Comparison of ENCODE assay signal across 1 cellular context in the genomic region with DNA sequence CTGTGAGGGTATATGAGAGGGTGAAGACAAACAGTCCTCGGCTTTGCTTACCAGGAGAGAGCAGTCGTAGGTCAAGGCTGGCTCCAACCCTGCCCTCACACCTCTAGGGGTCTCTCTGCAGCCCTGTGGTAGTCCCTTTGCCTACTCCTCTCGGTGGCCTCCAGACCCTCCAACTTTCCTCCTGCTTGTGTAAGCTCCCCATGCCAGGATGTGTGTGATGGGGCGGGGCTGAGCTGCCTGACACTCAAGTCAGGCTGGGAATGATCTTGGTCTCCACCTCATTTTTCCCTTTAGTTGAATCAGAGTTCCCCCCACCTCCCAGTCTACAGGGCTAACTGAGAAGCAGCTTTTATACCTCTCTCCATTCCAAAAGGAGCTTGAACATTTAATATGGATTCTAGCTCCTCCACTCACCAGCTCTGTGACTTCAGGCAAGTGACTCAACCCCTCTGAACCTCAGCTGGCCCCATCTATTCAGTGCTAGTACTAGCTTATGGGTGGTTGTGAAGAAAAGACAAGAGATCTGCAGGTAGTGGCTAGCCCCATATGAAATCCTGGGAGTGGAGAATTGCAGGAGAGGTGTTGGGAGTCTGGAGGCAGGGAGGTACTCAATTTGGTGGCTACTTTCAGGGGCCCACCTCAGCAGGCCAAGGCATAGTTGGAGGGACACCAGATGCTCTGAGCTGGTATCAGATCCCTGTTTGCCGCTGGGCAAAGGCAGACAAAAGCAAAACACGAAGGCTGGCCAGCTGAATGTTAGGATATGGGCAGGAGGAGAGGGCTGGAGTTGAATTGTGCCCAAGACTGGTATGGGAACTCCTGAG.
TF ChIP-seq lines count a peak whose summit lies in the region.

No MANE protein-coding gene starts in this region.

TF ChIP-seq in PFSK-1, 5 proteins besides CTCF, POLR2A, EP300 and RAD21 (continued from another document):
- TF ChIP-seq, protein P1, sequence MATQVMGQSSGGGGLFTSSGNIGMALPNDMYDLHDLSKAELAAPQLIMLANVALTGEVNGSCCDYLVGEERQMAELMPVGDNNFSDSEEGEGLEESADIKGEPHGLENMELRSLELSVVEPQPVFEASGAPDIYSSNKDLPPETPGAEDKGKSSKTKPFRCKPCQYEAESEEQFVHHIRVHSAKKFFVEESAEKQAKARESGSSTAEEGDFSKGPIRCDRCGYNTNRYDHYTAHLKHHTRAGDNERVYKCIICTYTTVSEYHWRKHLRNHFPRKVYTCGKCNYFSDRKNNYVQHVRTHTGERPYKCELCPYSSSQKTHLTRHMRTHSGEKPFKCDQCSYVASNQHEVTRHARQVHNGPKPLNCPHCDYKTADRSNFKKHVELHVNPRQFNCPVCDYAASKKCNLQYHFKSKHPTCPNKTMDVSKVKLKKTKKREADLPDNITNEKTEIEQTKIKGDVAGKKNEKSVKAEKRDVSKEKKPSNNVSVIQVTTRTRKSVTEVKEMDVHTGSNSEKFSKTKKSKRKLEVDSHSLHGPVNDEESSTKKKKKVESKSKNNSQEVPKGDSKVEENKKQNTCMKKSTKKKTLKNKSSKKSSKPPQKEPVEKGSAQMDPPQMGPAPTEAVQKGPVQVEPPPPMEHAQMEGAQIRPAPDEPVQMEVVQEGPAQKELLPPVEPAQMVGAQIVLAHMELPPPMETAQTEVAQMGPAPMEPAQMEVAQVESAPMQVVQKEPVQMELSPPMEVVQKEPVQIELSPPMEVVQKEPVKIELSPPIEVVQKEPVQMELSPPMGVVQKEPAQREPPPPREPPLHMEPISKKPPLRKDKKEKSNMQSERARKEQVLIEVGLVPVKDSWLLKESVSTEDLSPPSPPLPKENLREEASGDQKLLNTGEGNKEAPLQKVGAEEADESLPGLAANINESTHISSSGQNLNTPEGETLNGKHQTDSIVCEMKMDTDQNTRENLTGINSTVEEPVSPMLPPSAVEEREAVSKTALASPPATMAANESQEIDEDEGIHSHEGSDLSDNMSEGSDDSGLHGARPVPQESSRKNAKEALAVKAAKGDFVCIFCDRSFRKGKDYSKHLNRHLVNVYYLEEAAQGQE (IDR thresholded peaks at IDR 0.05; ENCODE audit: insufficient read depth in 1 of 2, low read depth in 2 of 2, low read length in 2 of 2) = no peak
- 0 out of 2 replicates have a peak, but pooled peaks have one; percentile 43 for TF ChIP-seq SIN3A (IDR thresholded peaks at IDR 0.05; ENCODE audit: borderline replicate concordance, insufficient read depth, low read length)
